ENCODE assay signal across 19 cellular contexts in genomic region chr10:8136745-8137144, GRCh38.
DNase-seq lines count a peak whose midpoint lies in the region; ATAC-seq lines count a peak whose summit lies in the region.
"Had no signal": no experiment of that assay in that cellular context is flagged by ENCODE, and none has a peak within 500 bp of the region (broad histone marks: within the 10 kb centered on the region; RNA-seq: fewer than 3 reads in every experiment).

No MANE protein-coding gene starts in this region.

- DNase-seq in activated T-cell treated with anti-CD3 and anti-CD28 coated beads, Interleukin-2, amount 50 U/mL, for 4 hours, result no peak
- DNase-seq in activated T-cell treated with anti-CD3 and anti-CD28 coated beads for 4 hours, result no peak
- no peak for DNase-seq in activated T-helper 1 cell treated with anti-CD3 and anti-CD28 coated beads, Interleukin-12 subunit alpha, Interleukin-12 subunit beta, Interleukin-2, Interleukin-4 antibody, amounts not matched to agents 30 ng/mL and 10 ng/mL and 1 ng/mL, durations not matched to agents 14 hours and 24 hours and 36 hours (ENCODE audit: low spot score)
- DNase-seq in stimulated activated effector memory CD8-positive, alpha-beta T cell treated with anti-CD3 and anti-CD28 coated beads, Interleukin-12 subunit alpha, Interleukin-12 subunit beta, amount 100 ng/mL, for 72 hours (ENCODE audit: low spot score in 2 of 2), result no peak
- DNase-seq in NCI-H748 treated with DMSO at 0.1 percent for 48 hours (lab: John Stamatoyannopoulos, UW), result no peak
- DNase-seq in mesenteric fat pad (ENCODE audit: low spot score), result no peak
- no peak for DNase-seq in left cardiac atrium
- DNase-seq: activated gamma-delta T cell treated with Interleukin-2 at 50 U/mL for 16 hours, GF-D8, H9, hypothalamus, MM.1S, NCI-H1436 treated with DMSO at 0.1 percent for 48 hours, NCI-H510A treated with DMSO at 0.1 percent for 48 hours, uterus, WERI-Rb-1 had no signal

- ATAC-seq in activated T-cell treated with anti-CD3 and anti-CD28 coated beads, Interleukin-2, amount 50 U/mL, for 4 hours, result peak; percentile 9 to 18
- peak; percentile 20 for ATAC-seq in GM18868 (IDR thresholded peaks at IDR 0.05; ENCODE audit: unreplicated experiment)
- ATAC-seq in stimulated activated effector memory CD8-positive, alpha-beta T cell treated with anti-CD3 and anti-CD28 coated beads, Interleukin-12 subunit alpha, Interleukin-12 subunit beta, amount 100 ng/mL, for 72 hours, result peak; percentile 18
- ATAC-seq in left cardiac atrium, result no peak

- no peaks in the 10 kb centered on the region for H3K27me3 Mint-ChIP-seq in activated T-cell treated with anti-CD3 and anti-CD28 coated beads, Interleukin-2, amount 50 U/mL, for 4 hours (ENCODE audit: low read depth)
- no peaks in the 10 kb centered on the region for H3K27me3 Mint-ChIP-seq in activated T-helper 1 cell treated with anti-CD3 and anti-CD28 coated beads, Interleukin-12 subunit alpha, Interleukin-12 subunit beta, Interleukin-2, Interleukin-4 antibody, amounts not matched to agents 30 ng/mL and 10 ng/mL and 1 ng/mL, durations not matched to agents 14 hours and 24 hours and 36 hours (ENCODE audit: insufficient read depth)

- peaks cover 47% of the 10 kb centered on the region for H3K4me1 Mint-ChIP-seq in activated T-cell treated with anti-CD3 and anti-CD28 coated beads, Interleukin-2, amount 50 U/mL, for 4 hours (ENCODE audit: low read depth)
- peaks cover 74% of the 10 kb centered on the region for H3K4me1 Mint-ChIP-seq in activated T-helper 1 cell treated with anti-CD3 and anti-CD28 coated beads, Interleukin-12 subunit alpha, Interleukin-12 subunit beta, Interleukin-2, Interleukin-4 antibody, amounts not matched to agents 30 ng/mL and 10 ng/mL and 1 ng/mL, durations not matched to agents 14 hours and 24 hours and 36 hours (ENCODE audit: low read depth)
- peaks cover 57% of the 10 kb centered on the region for H3K4me1 Mint-ChIP-seq in stimulated activated effector memory CD8-positive, alpha-beta T cell treated with anti-CD3 and anti-CD28 coated beads, Interleukin-12 subunit alpha, Interleukin-12 subunit beta, amount 100 ng/mL, for 72 hours
- H3K4me1 Mint-ChIP-seq: neural progenitor cell had no signal

- H3K36me3 Mint-ChIP-seq in activated T-cell treated with anti-CD3 and anti-CD28 coated beads, Interleukin-2, amount 50 U/mL, for 4 hours (ENCODE audit: insufficient read depth), result no peaks in the 10 kb centered on the region
- peaks cover 1% of the 10 kb centered on the region for H3K36me3 Mint-ChIP-seq in activated T-helper 1 cell treated with anti-CD3 and anti-CD28 coated beads, Interleukin-12 subunit alpha, Interleukin-12 subunit beta, Interleukin-2, Interleukin-4 antibody, amounts not matched to agents 30 ng/mL and 10 ng/mL and 1 ng/mL, durations not matched to agents 14 hours and 24 hours and 36 hours (ENCODE audit: low read depth)
- peaks cover 11% of the 10 kb centered on the region for H3K36me3 Mint-ChIP-seq in stimulated activated effector memory CD8-positive, alpha-beta T cell treated with anti-CD3 and anti-CD28 coated beads, Interleukin-12 subunit alpha, Interleukin-12 subunit beta, amount 100 ng/mL, for 72 hours
- H3K36me3 Mint-ChIP-seq: CD14-positive monocyte, neural progenitor cell had no signal

- H3K4me3 Mint-ChIP-seq in activated T-cell treated with anti-CD3 and anti-CD28 coated beads, Interleukin-2, amount 50 U/mL, for 4 hours, result peak overlapping the region; percentile 69
- peak overlapping the region; percentile 70 for H3K4me3 Mint-ChIP-seq in activated T-helper 1 cell treated with anti-CD3 and anti-CD28 coated beads, Interleukin-12 subunit alpha, Interleukin-12 subunit beta, Interleukin-2, Interleukin-4 antibody, amounts not matched to agents 30 ng/mL and 10 ng/mL and 1 ng/mL, durations not matched to agents 14 hours and 24 hours and 36 hours
- peak overlapping the region; percentile 54 for H3K4me3 Mint-ChIP-seq in stimulated activated effector memory CD8-positive, alpha-beta T cell treated with anti-CD3 and anti-CD28 coated beads, Interleukin-12 subunit alpha, Interleukin-12 subunit beta, amount 100 ng/mL, for 72 hours
- H3K4me3 Mint-ChIP-seq: H9, neural progenitor cell had no signal

- H3K9me3 Mint-ChIP-seq in activated T-cell treated with anti-CD3 and anti-CD28 coated beads, Interleukin-2, amount 50 U/mL, for 4 hours, result no peaks in the 10 kb centered on the region
- H3K9me3 Mint-ChIP-seq in activated T-helper 1 cell treated with anti-CD3 and anti-CD28 coated beads, Interleukin-12 subunit alpha, Interleukin-12 subunit beta, Interleukin-2, Interleukin-4 antibody, amounts not matched to agents 30 ng/mL and 10 ng/mL and 1 ng/mL, durations not matched to agents 14 hours and 24 hours and 36 hours, result no peaks in the 10 kb centered on the region
- H3K9me3 Mint-ChIP-seq in stimulated activated effector memory CD8-positive, alpha-beta T cell treated with anti-CD3 and anti-CD28 coated beads, Interleukin-12 subunit alpha, Interleukin-12 subunit beta, amount 100 ng/mL, for 72 hours, result no peaks in the 10 kb centered on the region

- intact Hi-C loops in activated T-helper 1 cell treated with anti-CD3 and anti-CD28 coated beads, Interleukin-12 subunit alpha, Interleukin-12 subunit beta, Interleukin-2, Interleukin-4 antibody, amounts not matched to agents 30 ng/mL and 10 ng/mL and 1 ng/mL, durations not matched to agents 14 hours and 24 hours and 36 hours (cut with micrococcal nuclease), result loop anchor here (1.0 to 10.0 kb wide), 11 partner anchors 46 to 1158 kb away; no protein-coding TSS in a partner anchor
- intact Hi-C loops in left cardiac atrium (cut with DNase I), result no loop called here

- H3K27ac Mint-ChIP-seq in activated T-helper 1 cell treated with anti-CD3 and anti-CD28 coated beads, Interleukin-12 subunit alpha, Interleukin-12 subunit beta, Interleukin-2, Interleukin-4 antibody, amounts not matched to agents 30 ng/mL and 10 ng/mL and 1 ng/mL, durations not matched to agents 14 hours and 24 hours and 36 hours, result peak overlapping the region; percentile 83
- H3K27ac Mint-ChIP-seq in stimulated activated effector memory CD8-positive, alpha-beta T cell treated with anti-CD3 and anti-CD28 coated beads, Interleukin-12 subunit alpha, Interleukin-12 subunit beta, amount 100 ng/mL, for 72 hours, result peak overlapping the region; percentile 46
- H3K27ac Mint-ChIP-seq: H9, neural progenitor cell had no signal

Comparison
In these comparisons a context has a peak if more than half of its experiments do, and no peak if none do; other contexts are left out.
1. ATAC-seq: peak in activated T-cell treated with anti-CD3 and anti-CD28 coated beads, Interleukin-2, amount 50 U/mL, for 4 hours (2 of 2), GM18868 (single experiment) and stimulated activated effector memory CD8-positive, alpha-beta T cell treated with anti-CD3 and anti-CD28 coated beads, Interleukin-12 subunit alpha, Interleukin-12 subunit beta, amount 100 ng/mL, for 72 hours (single experiment); none in left cardiac atrium (0 of 2).
2. Peak in every context shown above with its lines, with median percentiles within 50 percentile points of each other: H3K4me3 Mint-ChIP-seq.